In the genomic region with DNA sequence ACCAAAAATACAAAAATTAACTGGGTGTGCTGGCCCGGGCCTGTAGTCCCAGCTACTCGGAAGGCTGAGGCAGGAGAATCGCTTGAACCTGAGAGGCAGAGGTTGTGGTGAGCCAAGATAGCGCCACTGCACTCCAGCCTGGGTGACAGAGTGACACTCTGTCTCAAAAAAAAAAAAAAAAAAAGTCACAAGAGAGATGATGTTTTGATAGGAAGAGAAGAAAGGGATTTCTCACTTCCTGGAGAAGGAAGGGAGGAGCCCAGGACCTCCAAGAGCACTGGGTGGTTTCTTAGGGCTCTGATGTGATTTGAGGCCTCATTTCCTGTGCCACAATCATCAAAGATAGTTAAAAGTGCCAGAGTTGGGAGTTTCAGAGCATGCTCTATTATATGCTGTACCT, we compare ENCODE assay signal across 8 cellular contexts.
DNase-seq lines count a peak whose midpoint lies in the region; ATAC-seq lines count a peak whose summit lies in the region.
"Not testable (repeated sequence)": the region's sequence is repeated elsewhere in the genome, so short reads cannot be mapped to it uniquely, and the experiment has no call there.

No MANE protein-coding gene starts in this region.

- peak overlapping the region; percentile 92 for H3K27ac Mint-ChIP-seq in T-helper 17 cell
- H3K27ac Mint-ChIP-seq in activated CD4-positive, alpha-beta T cell treated with anti-CD3 and anti-CD28 coated beads, Interleukin-2, amount 10 ng/mL, durations not matched to agents 7 days and 5 days = peak overlapping the region; percentile 95
- H3K27ac Mint-ChIP-seq in activated T-cell treated with anti-CD3 and anti-CD28 coated beads, Interleukin-2, amount 50 U/mL, for 24 hours = peak overlapping the region; percentile 93
- H3K27ac Mint-ChIP-seq in activated naive CD4-positive, alpha-beta T cell treated with anti-CD3 and anti-CD28 coated beads, Interleukin-2, amount 10 ng/mL, durations not matched to agents 7 days and 5 days = peak overlapping the region; percentile 98

- not testable (repeated sequence) for H3K27me3 ChIP-seq in thymus (ENCODE audit: control insufficient read depth, insufficient read depth)

- H3K4me1 ChIP-seq in thymus (ENCODE audit: control insufficient read depth, insufficient read depth, low read length) = peaks cover 24% of the 10 kb centered on the region

- 47% methylated on average over 4 of the region's 4 CpGs for WGBS in thymus

- H3K27me3 Mint-ChIP-seq in T-helper 17 cell; activated CD4-positive, alpha-beta T cell treated with anti-CD3 and anti-CD28 coated beads, Interleukin-2, amount 10 ng/mL, durations not matched to agents 7 days and 5 days; activated T-cell treated with anti-CD3 and anti-CD28 coated beads, Interleukin-2, amount 50 U/mL, for 24 hours; activated naive CD4-positive, alpha-beta T cell treated with anti-CD3 and anti-CD28 coated beads, Interleukin-2, amount 10 ng/mL, durations not matched to agents 7 days and 5 days: not testable (repeated sequence)

- peaks cover 48% of the 10 kb centered on the region for H3K4me1 Mint-ChIP-seq in T-helper 17 cell
- H3K4me1 Mint-ChIP-seq in activated CD4-positive, alpha-beta T cell treated with anti-CD3 and anti-CD28 coated beads, Interleukin-2, amount 10 ng/mL, durations not matched to agents 7 days and 5 days = peaks cover 66% of the 10 kb centered on the region
- H3K4me1 Mint-ChIP-seq in activated T-cell treated with anti-CD3 and anti-CD28 coated beads, Interleukin-2, amount 50 U/mL, for 24 hours (ENCODE audit: low read depth) = peaks cover 63% of the 10 kb centered on the region
- H3K4me1 Mint-ChIP-seq in activated naive CD4-positive, alpha-beta T cell treated with anti-CD3 and anti-CD28 coated beads, Interleukin-2, amount 10 ng/mL, durations not matched to agents 7 days and 5 days = peaks cover 82% of the 10 kb centered on the region

- H3K9me3 ChIP-seq in T-helper 17 cell (ENCODE audit: control insufficient read depth, low read length, poor library complexity, severe bottlenecking); thymus (ENCODE audit: control insufficient read depth): not testable (repeated sequence)

- H3K36me3 ChIP-seq in thymus (ENCODE audit: control insufficient read depth, insufficient read depth) = not testable (repeated sequence)

- H3K27ac ChIP-seq in thymus (ENCODE audit: low read depth) = peak overlapping the region; percentile 83

- CTCF ChIA-PET in activated CD4-positive, alpha-beta T cell treated with anti-CD3 and anti-CD28 coated beads, Interleukin-2, amount 10 ng/mL, durations not matched to agents 7 days and 5 days (lab: Charles Lee) = interaction anchor here (0.7 to 0.8 kb wide), 2 partner anchors 15 to 1043 kb away, joined by 4 to 5 read pairs; no protein-coding TSS in a partner anchor
- CTCF ChIA-PET in activated naive CD4-positive, alpha-beta T cell treated with anti-CD3 and anti-CD28 coated beads, Interleukin-2, amount 10 ng/mL, durations not matched to agents 7 days and 5 days (lab: Charles Lee) = interaction anchor here (0.6 to 1.4 kb wide), 3 partner anchors 25 to 978 kb away, joined by 3 to 4 read pairs (median 3); no protein-coding TSS in a partner anchor

- DNase-seq in HT1080 (ENCODE audit: low read depth) = peak; percentile 52
- DNase-seq in T-helper 17 cell = peak in 2 of 3 donors; percentile 18 to 35
- peak; percentile 81 for DNase-seq in activated CD4-positive, alpha-beta T cell treated with anti-CD3 and anti-CD28 coated beads, Interleukin-2, amount 10 ng/mL, durations not matched to agents 7 days and 5 days
- DNase-seq in activated T-cell treated with anti-CD3 and anti-CD28 coated beads, Interleukin-2, amount 50 U/mL, for 24 hours = not testable (repeated sequence)
- peak; percentile 74 for DNase-seq in activated naive CD4-positive, alpha-beta T cell treated with anti-CD3 and anti-CD28 coated beads, Interleukin-2, amount 10 ng/mL, durations not matched to agents 7 days and 5 days
- peak; percentile 21 for DNase-seq in effector CD8-positive, alpha-beta T cell (lab: John Stamatoyannopoulos, UW)
- peak; percentile 54 for DNase-seq in stimulated activated CD4-positive, alpha-beta T cell treated with anti-CD3 and anti-CD28 coated beads, Interleukin-1b, Interleukin-23, amount 100 ng/mL, for 48 hours

- not testable (repeated sequence) for H3K36me3 Mint-ChIP-seq in T-helper 17 cell (ENCODE audit: low read depth)
- peaks cover 28% of the 10 kb centered on the region for H3K36me3 Mint-ChIP-seq in activated CD4-positive, alpha-beta T cell treated with anti-CD3 and anti-CD28 coated beads, Interleukin-2, amount 10 ng/mL, durations not matched to agents 7 days and 5 days (ENCODE audit: low read depth)
- peaks cover 29% of the 10 kb centered on the region for H3K36me3 Mint-ChIP-seq in activated T-cell treated with anti-CD3 and anti-CD28 coated beads, Interleukin-2, amount 50 U/mL, for 24 hours (ENCODE audit: low read depth)
- H3K36me3 Mint-ChIP-seq in activated naive CD4-positive, alpha-beta T cell treated with anti-CD3 and anti-CD28 coated beads, Interleukin-2, amount 10 ng/mL, durations not matched to agents 7 days and 5 days = peaks cover 13% of the 10 kb centered on the region

- H3K9me3 Mint-ChIP-seq in activated CD4-positive, alpha-beta T cell treated with anti-CD3 and anti-CD28 coated beads, Interleukin-2, amount 10 ng/mL, durations not matched to agents 7 days and 5 days; activated naive CD4-positive, alpha-beta T cell treated with anti-CD3 and anti-CD28 coated beads, Interleukin-2, amount 10 ng/mL, durations not matched to agents 7 days and 5 days: not testable (repeated sequence)
- H3K9me3 Mint-ChIP-seq in activated T-cell treated with anti-CD3 and anti-CD28 coated beads, Interleukin-2, amount 50 U/mL, for 24 hours = peaks cover 18% of the 10 kb centered on the region

- ATAC-seq in T-helper 17 cell = peak; percentile 96

- not testable (repeated sequence) for H3K4me3 ChIP-seq in thymus (ENCODE audit: low read length)

- POLR2A ChIA-PET in activated CD4-positive, alpha-beta T cell treated with anti-CD3 and anti-CD28 coated beads, Interleukin-2, amount 10 ng/mL, durations not matched to agents 7 days and 5 days (lab: Charles Lee) = interaction anchor here (0.6 kb wide), 1 partner anchor 976 kb away, joined by 3 read pairs; no protein-coding TSS in a partner anchor

- peak overlapping the region; percentile 64 for H3K4me3 Mint-ChIP-seq in T-helper 17 cell
- peak overlapping the region; percentile 17 for H3K4me3 Mint-ChIP-seq in activated CD4-positive, alpha-beta T cell treated with anti-CD3 and anti-CD28 coated beads, Interleukin-2, amount 10 ng/mL, durations not matched to agents 7 days and 5 days
- H3K4me3 Mint-ChIP-seq in activated T-cell treated with anti-CD3 and anti-CD28 coated beads, Interleukin-2, amount 50 U/mL, for 24 hours = peak overlapping the region; percentile 49
- peak overlapping the region; percentile 46 for H3K4me3 Mint-ChIP-seq in activated naive CD4-positive, alpha-beta T cell treated with anti-CD3 and anti-CD28 coated beads, Interleukin-2, amount 10 ng/mL, durations not matched to agents 7 days and 5 days
